Comparison of ENCODE assay signal across 19 cellular contexts in the genomic region with DNA sequence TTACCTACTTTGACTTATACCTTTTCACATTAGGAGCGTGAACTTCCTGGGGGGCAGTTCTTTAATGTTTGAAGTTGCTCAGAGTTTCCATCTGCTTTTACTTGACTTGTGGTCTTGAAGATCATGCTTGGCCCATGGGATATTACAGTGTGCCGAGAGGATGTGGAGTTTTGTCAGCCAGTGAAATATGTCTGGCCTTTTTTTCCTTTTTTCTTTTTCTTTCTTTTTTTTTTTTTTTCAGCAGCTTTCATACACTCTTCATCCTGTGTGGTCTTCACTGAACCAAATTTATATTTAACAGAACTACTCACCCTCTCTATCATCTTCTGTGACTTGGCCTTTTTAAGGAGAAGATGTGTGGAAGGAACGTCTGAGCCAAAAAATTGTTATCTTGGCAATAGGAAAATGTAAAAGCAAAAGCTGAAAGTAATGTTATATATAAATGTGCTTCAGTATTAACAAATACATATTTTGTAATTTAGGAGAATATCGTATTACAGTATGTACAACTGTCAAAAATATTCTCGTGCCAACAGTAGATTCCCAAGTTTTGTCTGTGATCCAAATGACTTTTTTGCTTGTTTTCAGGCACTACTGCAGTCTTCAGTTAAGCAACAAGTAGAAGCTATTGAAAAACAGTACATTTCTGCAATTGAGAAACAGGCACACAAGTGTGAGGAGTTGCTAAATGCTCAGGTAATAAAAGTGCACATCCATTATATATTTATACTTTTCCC.
A peak's percentile ranks its signal among the peaks of the same experiment; 100 is the strongest.
DNase-seq lines count a peak whose midpoint lies in the region; ATAC-seq and TF ChIP-seq lines count a peak whose summit lies in the region.
"Had no signal": no experiment of that assay in that cellular context is flagged by ENCODE, and none has a peak within 500 bp of the region (broad histone marks: within the 10 kb centered on the region; RNA-seq: fewer than 3 reads in every experiment).

No MANE protein-coding gene starts in this region.

- BruUV-seq in MCF 10A (replicated peaks; lab: Mats Ljungman, UMichigan) (no TSS peak), mammary epithelial cell (replicated peaks; lab: Mats Ljungman, UMichigan) (no TSS peak)

- H3K4me3 Mint-ChIP-seq in MCF 10A (ENCODE audit: unreplicated experiment) = no peak overlapping the region
- H3K4me3 Mint-ChIP-seq: activated CD8-positive, alpha-beta T cell treated with anti-CD3 and anti-CD28 coated beads for 36 hours; CD4-positive, alpha-beta memory T cell; stimulated activated memory B cell treated with anti-CD40 and anti-IgM and Interleukin-4, amounts not matched to agents 10 μg/mL and 1 μg/mL and 100 μg/mL, for 72 hours had no signal

- H3K9ac ChIP-seq in mammary epithelial cell (ENCODE audit: insufficient read depth, low read length) (no peak overlapping the region), OCI-LY1 (ENCODE audit: low read length) (no peak overlapping the region), skeletal muscle satellite cell (ENCODE audit: low read depth, low read length) (peak overlapping the region; percentile 12)

- no peaks in the 10 kb centered on the region for H3K27me3 Mint-ChIP-seq in MCF 10A (ENCODE audit: insufficient read depth, unreplicated experiment)
- H3K27me3 Mint-ChIP-seq: activated CD8-positive, alpha-beta T cell treated with anti-CD3 and anti-CD28 coated beads for 36 hours; CD4-positive, alpha-beta memory T cell; stimulated activated memory B cell treated with anti-CD40 and anti-IgM and Interleukin-4, amounts not matched to agents 10 μg/mL and 1 μg/mL and 100 μg/mL, for 72 hours had no signal

- H3K27me3 ChIP-seq in mammary epithelial cell (ENCODE audit: insufficient read depth, low read length) = no peaks in the 10 kb centered on the region
- H3K27me3 ChIP-seq in OCI-LY1 (ENCODE audit: insufficient read depth, low read length) = no peaks in the 10 kb centered on the region
- no peaks in the 10 kb centered on the region for H3K27me3 ChIP-seq in skeletal muscle satellite cell (ENCODE audit: control insufficient read depth, insufficient read depth, low read length)
- H3K27me3 ChIP-seq: pancreas, spleen, upper lobe of left lung had no signal

- H4K20me1 ChIP-seq in mammary epithelial cell (ENCODE audit: insufficient read depth, low read length) (no peaks in the 10 kb centered on the region), OCI-LY1 (ENCODE audit: insufficient read depth, low read length) (no peaks in the 10 kb centered on the region)

- H2AFZ ChIP-seq in mammary epithelial cell (ENCODE audit: low read depth, low read length) (no peak overlapping the region), OCI-LY1 (ENCODE audit: low read length) (0 out of 2 replicates have a peak overlapping the region, but pooled peaks have one; percentile 20)

- CTCF ChIA-PET in MCF 10A (lab: Yijun Ruan, JAX) (interaction anchor here (0.6 to 0.7 kb wide), 2 partner anchors 482 to 1026 kb away, joined by 3 read pairs; no protein-coding TSS in a partner anchor), mammary epithelial cell (lab: Charles Lee; ENCODE audit: low non-redundant PET) (no interaction called here)

- no peak for ATAC-seq in GM21515 (IDR thresholded peaks at IDR 0.05; ENCODE audit: unreplicated experiment)
- ATAC-seq: activated CD8-positive, alpha-beta T cell treated with anti-CD3 and anti-CD28 coated beads for 36 hours; mucosa of descending colon; stimulated activated memory B cell treated with anti-CD40 and anti-IgM and Interleukin-4, amounts not matched to agents 10 μg/mL and 1 μg/mL and 100 μg/mL, for 72 hours had no signal

- H3K4me1 ChIP-seq in mammary epithelial cell (ENCODE audit: insufficient read depth, low read length) = no peaks in the 10 kb centered on the region
- H3K4me1 ChIP-seq in OCI-LY1 (ENCODE audit: insufficient read depth, low read length, severe bottlenecking) = no peaks in the 10 kb centered on the region
- H3K4me1 ChIP-seq in skeletal muscle satellite cell (ENCODE audit: control insufficient read depth, insufficient read depth, low read length) = peaks cover 14% of the 10 kb centered on the region
- H3K4me1 ChIP-seq: pancreas, spleen, upper lobe of left lung had no signal

- peak; percentile 46 for DNase-seq in MCF 10A (ENCODE audit: unreplicated experiment)
- DNase-seq in mammary epithelial cell = no peak
- DNase-seq in fibroblast of pulmonary artery (ENCODE audit: low read depth) = peak; percentile 75
- no peak for DNase-seq in stimulated activated CD4-positive, alpha-beta T cell treated with anti-CD3 and anti-CD28 coated beads, Interleukin-4, amount 100 ng/mL, for 4 hours
- no peak for DNase-seq in COR-L47 (lab: John Stamatoyannopoulos, UW)
- DNase-seq: activated CD8-positive, alpha-beta T cell treated with anti-CD3 and anti-CD28 coated beads for 36 hours; CD4-positive, alpha-beta memory T cell; islet precursor cell; mucosa of descending colon; NCI-H1105 treated with DMSO at 0.1 percent for 48 hours; NCI-H748 treated with DMSO at 0.1 percent for 48 hours; pancreas; RPMI8226; spleen; upper lobe of left lung had no signal

- H3F3A ChIP-seq in OCI-LY1 (ENCODE audit: insufficient read depth, low read length) = no peaks in the 10 kb centered on the region

- dilution Hi-C loops in mammary epithelial cell (cut with HindIII; ENCODE audit: low sequenced_read_pairs) = no loop called here

- WGBS in mammary epithelial cell (ENCODE audit: low coverage, missing lambda C conversion rate) = 86% methylated on average over 5 of the region's 5 CpGs

- no peak overlapping the region for H3K4me3 ChIP-seq in mammary epithelial cell (replicated peaks in 1 of 3; ENCODE audit: insufficient read depth in 1 of 3, low read depth in 2 of 3, low read length in 3 of 3)
- H3K4me3 ChIP-seq in OCI-LY1 (ENCODE audit: low read depth, low read length, poor library complexity, severe bottlenecking) = no peak overlapping the region
- H3K4me3 ChIP-seq in fibroblast of pulmonary artery (replicated peaks; ENCODE audit: low read depth, low read length) = no peak overlapping the region
- H3K4me3 ChIP-seq in skeletal muscle satellite cell (ENCODE audit: low read length) = no peak overlapping the region
- H3K4me3 ChIP-seq: mucosa of descending colon, pancreas, spleen, upper lobe of left lung had no signal

- H3K36me3 ChIP-seq in mammary epithelial cell (ENCODE audit: insufficient read depth, low read length) (no peaks in the 10 kb centered on the region), OCI-LY1 (ENCODE audit: insufficient read depth, low read length) (no peaks in the 10 kb centered on the region), skeletal muscle satellite cell (ENCODE audit: insufficient read depth, low read length) (no peaks in the 10 kb centered on the region)
- H3K36me3 ChIP-seq: pancreas had no signal

- TF ChIP-seq CTCF in MCF 10A (IDR thresholded peaks at IDR 0.05; ENCODE audit: unreplicated experiment) (no peak), mammary epithelial cell (conservative IDR thresholded peaks at IDR 0.05 in 1 of 2, IDR thresholded peaks at IDR 0.05 in 1 of 2; ENCODE audit: extremely low read depth in 1 of 2, insufficient read depth in 1 of 2, low read depth in 1 of 2, low read length in 2 of 2) (no peak), OCI-LY1 (IDR thresholded peaks at IDR 0.05; ENCODE audit: low read length) (no peak), fibroblast of pulmonary artery (IDR thresholded peaks at IDR 0.05; ENCODE audit: low read length, missing control alignments) (no peak)

- POLR2A ChIA-PET in MCF 10A (lab: Yijun Ruan, JAX) = interaction anchor here (0.6 to 0.7 kb wide), 2 partner anchors 53 to 200 kb away, joined by 3 read pairs; no protein-coding TSS in a partner anchor

- H3K4me1 Mint-ChIP-seq in MCF 10A (ENCODE audit: insufficient read depth, unreplicated experiment) = peaks cover 5% of the 10 kb centered on the region
- H3K4me1 Mint-ChIP-seq: stimulated activated memory B cell treated with anti-CD40 and anti-IgM and Interleukin-4, amounts not matched to agents 10 μg/mL and 1 μg/mL and 100 μg/mL, for 72 hours had no signal

- H3K36me3 Mint-ChIP-seq in MCF 10A (ENCODE audit: insufficient read depth, unreplicated experiment) = peaks cover 14% of the 10 kb centered on the region

- intact Hi-C loops in MCF 10A (cut with micrococcal nuclease) (no loop called here), mammary epithelial cell (cut with micrococcal nuclease) (no loop called here)

- H3K4me2 ChIP-seq in mammary epithelial cell (ENCODE audit: insufficient read depth, low read depth, low read length) (no peak overlapping the region), OCI-LY1 (ENCODE audit: low read length) (no peak overlapping the region), skeletal muscle satellite cell (ENCODE audit: low read length) (peak overlapping the region; percentile 9)

- no peaks in the 10 kb centered on the region for H3K9me3 ChIP-seq in mammary epithelial cell (replicated peaks; ENCODE audit: insufficient read depth, low read length)
- no peaks in the 10 kb centered on the region for H3K9me3 ChIP-seq in OCI-LY1 (ENCODE audit: low read length)
- H3K9me3 ChIP-seq in skeletal muscle satellite cell (replicated peaks; ENCODE audit: low read length) = no peaks in the 10 kb centered on the region
- H3K9me3 ChIP-seq: mucosa of descending colon, pancreas, upper lobe of left lung had no signal

- H3K79me2 ChIP-seq in mammary epithelial cell (ENCODE audit: insufficient read depth, low read length) (no peaks in the 10 kb centered on the region), OCI-LY1 (ENCODE audit: insufficient read depth, low read length) (no peaks in the 10 kb centered on the region)

- H3K9me2 ChIP-seq in OCI-LY1 (ENCODE audit: low read depth, low read length) = no peaks in the 10 kb centered on the region

- no peak overlapping the region for H3K27ac Mint-ChIP-seq in MCF 10A (ENCODE audit: low read depth, unreplicated experiment)
- H3K27ac Mint-ChIP-seq: activated CD8-positive, alpha-beta T cell treated with anti-CD3 and anti-CD28 coated beads for 36 hours; stimulated activated memory B cell treated with anti-CD40 and anti-IgM and Interleukin-4, amounts not matched to agents 10 μg/mL and 1 μg/mL and 100 μg/mL, for 72 hours had no signal

- H3K27ac ChIP-seq in mammary epithelial cell (ENCODE audit: insufficient read depth, low read depth, low read length) = no peak overlapping the region
- H3K27ac ChIP-seq in OCI-LY1 (ENCODE audit: low read depth, low read length, poor library complexity, severe bottlenecking) = no peak overlapping the region
- H3K27ac ChIP-seq: pancreas, spleen, upper lobe of left lung had no signal

- H3K9me3 Mint-ChIP-seq in MCF 10A (ENCODE audit: unreplicated experiment) = no peaks in the 10 kb centered on the region
- H3K9me3 Mint-ChIP-seq: stimulated activated memory B cell treated with anti-CD40 and anti-IgM and Interleukin-4, amounts not matched to agents 10 μg/mL and 1 μg/mL and 100 μg/mL, for 72 hours had no signal

- in situ Hi-C loops in mammary epithelial cell (cut with MboI; ENCODE audit: low sequenced_read_pairs in 2 of 2) = no loop called here

Comparison
In these comparisons a context has a peak if more than half of its experiments do, and no peak if none do; other contexts are left out.
1. DNase-seq: peak in MCF 10A (single experiment) and fibroblast of pulmonary artery (single experiment); none in mammary epithelial cell (single experiment), stimulated activated CD4-positive, alpha-beta T cell treated with anti-CD3 and anti-CD28 coated beads, Interleukin-4, amount 100 ng/mL, for 4 hours (0 of 2) and COR-L47 (single experiment).